In genomic region chr2:168035458-168035857, GRCh38 we compare ENCODE assay signal across 11 cellular contexts.
DNase-seq lines count a peak whose midpoint lies in the region; ATAC-seq lines count a peak whose summit lies in the region.
"Had no signal": no experiment of that assay in that cellular context is flagged by ENCODE, and none has a peak within 500 bp of the region (broad histone marks: within the 10 kb centered on the region; RNA-seq: fewer than 3 reads in every experiment).

No MANE protein-coding gene starts in this region.

- H3K36me3 ChIP-seq in MG63 = peaks cover 3% of the 10 kb centered on the region; the same call in 1 of the 2 replicates

- CTCF ChIA-PET in activated CD4-positive, alpha-beta memory T cell treated with anti-CD3 and anti-CD28 coated beads, Interleukin-2, amount 10 ng/mL, durations not matched to agents 7 days and 5 days (lab: Charles Lee) = interaction anchor here (0.6 kb wide), 1 partner anchor 83 kb away, joined by 3 read pairs; no protein-coding TSS in a partner anchor

- no peaks in the 10 kb centered on the region for H3K9me3 ChIP-seq in MG63

- H3K9me3 Mint-ChIP-seq in activated CD4-positive, alpha-beta memory T cell treated with anti-CD3 and anti-CD28 coated beads, Interleukin-2, amount 10 ng/mL, durations not matched to agents 7 days and 5 days = no peaks in the 10 kb centered on the region

- H3K4me3 Mint-ChIP-seq in activated CD4-positive, alpha-beta memory T cell treated with anti-CD3 and anti-CD28 coated beads, Interleukin-2, amount 10 ng/mL, durations not matched to agents 7 days and 5 days = peak overlapping the region; percentile 2

- H3K27me3 ChIP-seq in MG63 = no peaks in the 10 kb centered on the region

- peaks cover 33% of the 10 kb centered on the region for H3K36me3 Mint-ChIP-seq in activated CD4-positive, alpha-beta memory T cell treated with anti-CD3 and anti-CD28 coated beads, Interleukin-2, amount 10 ng/mL, durations not matched to agents 7 days and 5 days (ENCODE audit: low read depth)

- no peak overlapping the region for H3K4me3 ChIP-seq in MG63

- H3K27ac Mint-ChIP-seq in activated CD4-positive, alpha-beta memory T cell treated with anti-CD3 and anti-CD28 coated beads, Interleukin-2, amount 10 ng/mL, durations not matched to agents 7 days and 5 days = no peak overlapping the region

- H3K27me3 Mint-ChIP-seq in activated CD4-positive, alpha-beta memory T cell treated with anti-CD3 and anti-CD28 coated beads, Interleukin-2, amount 10 ng/mL, durations not matched to agents 7 days and 5 days = no peaks in the 10 kb centered on the region

- ATAC-seq in GM18517 (IDR thresholded peaks at IDR 0.05; ENCODE audit: unreplicated experiment) = peak; percentile 74
- peak; percentile 65 for ATAC-seq in GM21360 (IDR thresholded peaks at IDR 0.05; ENCODE audit: unreplicated experiment)
- ATAC-seq in HG03066 (IDR thresholded peaks at IDR 0.05; ENCODE audit: low read depth, unreplicated experiment) = peak; percentile 55
- ATAC-seq: SK-N-SH treated with all-trans-retinoic acid at 6 μM for 48 hours had no signal

- no peak for DNase-seq in activated CD4-positive, alpha-beta memory T cell treated with anti-CD3 and anti-CD28 coated beads, Interleukin-2, amount 10 ng/mL, durations not matched to agents 7 days and 5 days
- DNase-seq in MG63 = no peak
- no peak for DNase-seq in NCI-H510A treated with DMSO at 0.1 percent for 48 hours (lab: John Stamatoyannopoulos, UW)
- no peak for DNase-seq in H4 (ENCODE audit: low spot score)
- DNase-seq in AG20443 (ENCODE audit: low spot score) = no peak
- DNase-seq: activated CD4-positive, alpha-beta T cell treated with anti-CD3 and anti-CD28 coated beads, Interleukin-2, amount 50 U/mL, for 4 hours; NCI-H524 treated with DMSO at 0.1 percent for 48 hours had no signal

- peaks cover 39% of the 10 kb centered on the region for H3K4me1 Mint-ChIP-seq in activated CD4-positive, alpha-beta memory T cell treated with anti-CD3 and anti-CD28 coated beads, Interleukin-2, amount 10 ng/mL, durations not matched to agents 7 days and 5 days

- POLR2A ChIA-PET in activated CD4-positive, alpha-beta memory T cell treated with anti-CD3 and anti-CD28 coated beads, Interleukin-2, amount 10 ng/mL, durations not matched to agents 7 days and 5 days (lab: Charles Lee) = interaction anchor here (1.3 kb wide), 1 partner anchor 55 kb away, joined by 3 read pairs; no protein-coding TSS in a partner anchor
